Comparison of ENCODE assay signal across 8 cellular contexts in the genomic region with DNA sequence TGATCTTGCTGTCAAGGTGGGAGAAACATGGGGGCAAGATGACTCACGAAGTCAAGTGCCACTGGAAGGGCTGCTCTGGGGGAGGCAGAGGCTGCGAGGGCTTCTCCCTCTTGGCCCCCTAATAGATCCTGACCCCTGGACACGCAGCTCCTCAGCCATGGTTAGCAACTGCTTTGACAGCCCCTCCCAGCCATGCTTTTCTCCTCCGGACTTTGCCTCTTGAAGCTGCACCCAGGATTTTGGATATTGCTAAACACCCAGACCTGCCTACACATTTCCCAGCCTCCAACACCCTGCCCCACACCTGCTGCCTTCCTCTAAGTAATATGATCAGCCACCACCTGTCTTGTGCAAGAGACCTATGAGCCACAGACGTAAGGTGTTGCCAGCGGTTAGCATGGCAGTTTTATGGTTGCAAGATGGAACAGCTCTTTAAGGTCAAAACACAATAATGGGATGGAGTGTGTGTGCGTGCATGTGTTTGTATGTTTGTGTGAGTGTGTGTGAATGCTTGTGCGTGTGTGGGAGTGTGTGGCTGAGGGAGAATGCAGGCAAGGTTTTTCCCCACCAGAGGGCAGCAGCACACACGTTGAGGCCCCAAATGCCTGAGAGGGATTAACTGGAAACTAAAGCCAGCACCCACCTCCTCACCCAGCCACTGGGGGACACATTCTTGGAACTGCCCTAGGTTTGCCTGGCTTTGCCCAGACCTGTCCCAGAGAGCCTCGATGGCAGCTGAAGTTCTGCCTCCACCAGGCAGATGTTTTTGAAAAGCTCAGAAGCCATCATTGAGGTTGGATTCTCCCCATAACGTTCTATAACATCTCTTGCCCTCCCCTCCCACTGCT. TPM values are rescaled to one million over a fixed set of nuclear protein-coding genes. Genes with fewer than 3 reads are reported as not detected.
DNase-seq lines count a peak whose midpoint lies in the region; ATAC-seq, FAIRE-seq and TF ChIP-seq lines count a peak whose summit lies in the region.

No MANE protein-coding gene starts in this region.

- WGBS in hepatocyte (ENCODE audit: low lambda C conversion rate, missing lambda C conversion rate): 40% methylated on average over 11 of the region's 11 CpGs
- 6 to 32% methylated on average over 11 of the region's 11 CpGs for WGBS in sigmoid colon, 2 donors

- H3K9me3 ChIP-seq in astrocyte (ENCODE audit: insufficient read depth, low read depth, low read length): no peaks in the 10 kb centered on the region
- no peaks in the 10 kb centered on the region for H3K9me3 ChIP-seq in hepatocyte (ENCODE audit: low read depth)
- H3K9me3 ChIP-seq in sigmoid colon: no peaks in the 10 kb centered on the region

- TF ChIP-seq POLR2A in sigmoid colon (IDR thresholded peaks at IDR 0.05): no peak

- H2AFZ ChIP-seq in astrocyte (ENCODE audit: low read depth, low read length) (peak overlapping the region; percentile 31), hepatocyte (no peak overlapping the region)

- H3K27me3 ChIP-seq in astrocyte (ENCODE audit: insufficient read depth, low read length) (peaks cover 20% of the 10 kb centered on the region), hepatocyte (no peaks in the 10 kb centered on the region), sigmoid colon (no peaks in the 10 kb centered on the region)

- no peak overlapping the region for H3K4me3 Mint-ChIP-seq in T-helper 2 cell treated with Interferon-gamma antibody and Interleukin-4, amounts not matched to agents 5 μg/mL and 100 μg/mL, for 36 hours
- H3K4me3 Mint-ChIP-seq in astrocyte (ENCODE audit: unreplicated experiment): peak overlapping the region; percentile 61

- no peaks in the 10 kb centered on the region for H3K9me2 ChIP-seq in hepatocyte (replicated peaks; ENCODE audit: insufficient read depth)

- DNase-seq in GM12864 (ENCODE audit: low read depth) (peak; percentile 33), NCI-H187 (lab: John Stamatoyannopoulos, UW) (peak; percentile 92), astrocyte (ENCODE audit: low read depth) (peak; percentile 43), hepatocyte (ENCODE audit: low spot score) (peak; percentile 82), sigmoid colon (peak; percentile 86)
- peak; percentile 56 for DNase-seq in T-helper 2 cell treated with Interferon-gamma antibody and Interleukin-4, amounts not matched to agents 5 μg/mL and 100 μg/mL, for 36 hours (ENCODE audit: low spot score)

- no peaks in the 10 kb centered on the region for H3K4me1 Mint-ChIP-seq in T-helper 2 cell treated with Interferon-gamma antibody and Interleukin-4, amounts not matched to agents 5 μg/mL and 100 μg/mL, for 36 hours (ENCODE audit: low read depth)
- H3K4me1 Mint-ChIP-seq in astrocyte (ENCODE audit: low read depth, unreplicated experiment): peaks cover 38% of the 10 kb centered on the region

- H3K4me1 ChIP-seq in astrocyte (ENCODE audit: insufficient read depth, low read length): peaks cover 12% of the 10 kb centered on the region
- peaks cover 59% of the 10 kb centered on the region for H3K4me1 ChIP-seq in hepatocyte (ENCODE audit: insufficient read depth)
- H3K4me1 ChIP-seq in sigmoid colon: peaks cover 0 to 63% (median 43%) of the 10 kb centered on the region in 4 donors

- H3K27me3 Mint-ChIP-seq in T-helper 2 cell treated with Interferon-gamma antibody and Interleukin-4, amounts not matched to agents 5 μg/mL and 100 μg/mL, for 36 hours (ENCODE audit: low read depth): peaks cover 5% of the 10 kb centered on the region
- H3K27me3 Mint-ChIP-seq in astrocyte (ENCODE audit: low read depth, unreplicated experiment): peaks cover 8% of the 10 kb centered on the region

- peak; percentile 89 for FAIRE-seq in astrocyte (lab: Jason Lieb, UNC)

- H3K27ac ChIP-seq in astrocyte (ENCODE audit: low read depth, low read length) (no peak overlapping the region), hepatocyte (peak overlapping the region; percentile 90), sigmoid colon (peak overlapping the region in 3 of 4 donors; percentile 90 to 93 (median 90))

- H3K4me2 ChIP-seq in astrocyte (ENCODE audit: low read length): no peak overlapping the region
- H3K4me2 ChIP-seq in hepatocyte: peak overlapping the region; percentile 71

- H3K36me3 ChIP-seq in astrocyte (ENCODE audit: insufficient read depth, low read length): no peaks in the 10 kb centered on the region
- H3K36me3 ChIP-seq in hepatocyte (replicated peaks; ENCODE audit: insufficient read depth, low read depth): no peaks in the 10 kb centered on the region
- H3K36me3 ChIP-seq in sigmoid colon: no peaks in the 10 kb centered on the region

- ATAC-seq in HG03520 (IDR thresholded peaks at IDR 0.05; ENCODE audit: unreplicated experiment) (no peak), HG03571 (IDR thresholded peaks at IDR 0.05; ENCODE audit: unreplicated experiment) (no peak)

- intact Hi-C loops in sigmoid colon (cut with DNase I): loop anchor here (1.0 kb wide), 1 partner anchor 18 kb away; no protein-coding TSS in a partner anchor

- H3K4me3 ChIP-seq in GM12864 (ENCODE audit: low read depth, low read length) (no peak overlapping the region), astrocyte (ENCODE audit: insufficient read depth, low read depth, low read length) (no peak overlapping the region), hepatocyte (no peak overlapping the region), sigmoid colon (peak overlapping the region in 3 of 4 donors; percentile 45 to 49 (median 46))

- H4K20me1 ChIP-seq in astrocyte (ENCODE audit: insufficient read depth, low read length): no peaks in the 10 kb centered on the region
- H4K20me1 ChIP-seq in hepatocyte (ENCODE audit: insufficient read depth, poor library complexity, severe bottlenecking): no peaks in the 10 kb centered on the region

- H3K9me3 Mint-ChIP-seq in T-helper 2 cell treated with Interferon-gamma antibody and Interleukin-4, amounts not matched to agents 5 μg/mL and 100 μg/mL, for 36 hours: no peaks in the 10 kb centered on the region
- no peaks in the 10 kb centered on the region for H3K9me3 Mint-ChIP-seq in astrocyte (ENCODE audit: unreplicated experiment)

- TF ChIP-seq CTCF in GM12864 (IDR thresholded peaks at IDR 0.05; ENCODE audit: low read depth, low read length, missing control alignments): peak; percentile 99
- TF ChIP-seq CTCF in astrocyte (IDR thresholded peaks at IDR 0.05; ENCODE audit: insufficient read depth, low read depth, low read length): peak; percentile 95
- peak; percentile 86 for TF ChIP-seq CTCF in hepatocyte (IDR thresholded peaks at IDR 0.05; ENCODE audit: poor library complexity)
- TF ChIP-seq CTCF in sigmoid colon (IDR thresholded peaks at IDR 0.05): peak; percentile 92 to 96 (median 95)

- H3K79me2 ChIP-seq in astrocyte (ENCODE audit: insufficient read depth, low read length): no peaks in the 10 kb centered on the region
- peaks cover 2% of the 10 kb centered on the region for H3K79me2 ChIP-seq in hepatocyte

- no peaks in the 10 kb centered on the region for H3K36me3 Mint-ChIP-seq in T-helper 2 cell treated with Interferon-gamma antibody and Interleukin-4, amounts not matched to agents 5 μg/mL and 100 μg/mL, for 36 hours (ENCODE audit: low read depth)
- no peaks in the 10 kb centered on the region for H3K36me3 Mint-ChIP-seq in astrocyte (ENCODE audit: low read depth, unreplicated experiment)

- H3K27ac Mint-ChIP-seq in T-helper 2 cell treated with Interferon-gamma antibody and Interleukin-4, amounts not matched to agents 5 μg/mL and 100 μg/mL, for 36 hours: no peak overlapping the region
- no peak overlapping the region for H3K27ac Mint-ChIP-seq in astrocyte (ENCODE audit: unreplicated experiment)

- no peak overlapping the region for H3K9ac ChIP-seq in astrocyte (ENCODE audit: low read length)

- no peak for TF ChIP-seq EP300 in sigmoid colon (IDR thresholded peaks at IDR 0.05)

RNA-seq across cellular contexts. Expression of gene IP6K3, which starts 2.5 kb away (rescaled TPM):
- 4.5 and 4.6 TPM in 2 replicates for total RNA-seq in astrocyte
- total RNA-seq in hepatocyte: 7.9 and 9.5 TPM in 2 replicates
- 21.1 and 25.3 TPM in 2 replicates for polyA plus RNA-seq in hepatocyte
- 10 to 100 TPM in 1 of 4 donors, 1 to 10 TPM in 3; 4.9 to 10.3 (median 6.4) TPM for total RNA-seq in sigmoid colon
- polyA plus RNA-seq in sigmoid colon: 1 to 10 TPM in 1 of 3 donors, under 1 TPM in 2; 0.46 to 1.1 (median 0.60) TPM

RNA-seq across cellular contexts. Expression of gene UQCC2, which starts 32.7 kb away (rescaled TPM):
- total RNA-seq in astrocyte: 70.2 and 79.1 TPM in 2 replicates
- total RNA-seq in hepatocyte: 33.0 and 44.7 TPM in 2 replicates
- polyA plus RNA-seq in hepatocyte: 147 and 151 TPM in 2 replicates
- total RNA-seq in sigmoid colon: 10 to 100 TPM in 3 of 4 donors, 1 to 10 TPM in 1; 9.5 to 34.9 (median 28.7) TPM
- 10 to 100 TPM; 52.3 to 90.9 (median 56.3) TPM for polyA plus RNA-seq in sigmoid colon

RNA-seq across cellular contexts. Expression of gene LEMD2, which starts 44.7 kb away (rescaled TPM):
- total RNA-seq in astrocyte: 57.1 and 62.2 TPM in 2 replicates
- total RNA-seq in hepatocyte: 38.1 and 41.5 TPM in 2 replicates
- polyA plus RNA-seq in hepatocyte: 66.3 and 68.2 TPM in 2 replicates
- total RNA-seq in sigmoid colon: 10 to 100 TPM; 31.8 to 42.7 (median 38.8) TPM
- polyA plus RNA-seq in sigmoid colon: 10 to 100 TPM; 17.6 to 71.6 (median 18.0) TPM

RNA-seq across cellular contexts. Expression of gene MLN, which starts 59.6 kb away (rescaled TPM):
- not detected in 2 replicates for total RNA-seq in astrocyte
- 2.3 and 6.7 TPM in 2 replicates for total RNA-seq in hepatocyte
- 0.86 and 1.1 TPM in 2 replicates for polyA plus RNA-seq in hepatocyte
- total RNA-seq in sigmoid colon: not detected
- polyA plus RNA-seq in sigmoid colon: under 1 TPM in 1 of 3 donors, not detected in 2; 0.48 TPM

Comparison
In these comparisons a context has a peak if more than half of its experiments do, and no peak if none do; other contexts are left out.
1. DNase-seq: peak in every context shown above with its lines; median percentile 92 in NCI-H187; 86 in sigmoid colon; 82 in hepatocyte; 56 in T-helper 2 cell treated with Interferon-gamma antibody and Interleukin-4, amounts not matched to agents 5 μg/mL and 100 μg/mL, for 36 hours; 43 in astrocyte; 33 in GM12864.
2. H3K4me3 ChIP-seq: peak in sigmoid colon (3 of 4); none in GM12864 (single experiment), astrocyte (single experiment) and hepatocyte (single experiment).
3. Peak in every context shown above with its lines, with median percentiles within 50 percentile points of each other: CTCF ChIP-seq.